In the genomic region with DNA sequence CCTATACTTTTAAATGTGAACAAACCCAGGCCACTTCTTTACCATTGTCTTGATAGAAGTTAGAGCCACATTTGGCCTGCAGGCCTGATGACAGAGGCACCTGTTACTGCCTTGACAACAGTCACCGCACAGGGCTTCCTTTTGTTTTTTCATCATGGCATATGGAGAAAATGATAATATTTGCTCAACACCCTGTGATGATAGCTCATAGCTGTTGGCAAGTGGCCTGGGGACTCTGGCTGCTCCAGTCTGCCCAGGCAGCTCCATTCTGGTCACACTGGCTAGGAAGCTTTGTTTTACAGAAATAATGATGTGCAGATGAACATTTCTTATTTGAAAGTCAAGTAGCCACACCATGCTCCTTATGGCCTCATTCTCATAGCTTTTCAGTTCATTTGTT, we compare ENCODE assay signal across 15 cellular contexts.
DNase-seq lines count a peak whose midpoint lies in the region; ATAC-seq and TF ChIP-seq lines count a peak whose summit lies in the region.
"Had no signal": no experiment of that assay in that cellular context is flagged by ENCODE, and none has a peak within 500 bp of the region (broad histone marks: within the 10 kb centered on the region; RNA-seq: fewer than 3 reads in every experiment).

No MANE protein-coding gene starts in this region.

- no peak for DNase-seq in activated CD4-positive, alpha-beta T cell treated with anti-CD3 and anti-CD28 coated beads for 36 hours
- no peak for DNase-seq in activated CD4-positive, alpha-beta T cell treated with anti-CD3 and anti-CD28 coated beads, Interleukin-2, amount 50 U/mL, for 48 hours
- DNase-seq in NCI-H2081 treated with DMSO at 0.1 percent for 48 hours (lab: John Stamatoyannopoulos, UW) = peak; percentile 49
- no peak for DNase-seq in activated CD8-positive, alpha-beta T cell treated with anti-CD3 and anti-CD28 coated beads for 36 hours
- DNase-seq in neural crest cell (ENCODE audit: low read depth, low spot score) = no peak
- no peak for DNase-seq in DMS114 treated with DMSO at 0.1 percent for 48 hours (lab: John Stamatoyannopoulos, UW; ENCODE audit: unreplicated experiment)
- no peak for DNase-seq in pons (ENCODE audit: low spot score)
- DNase-seq: activated naive CD8-positive, alpha-beta T cell treated with anti-CD3 and anti-CD28 coated beads, Interleukin-2, amount 10 ng/mL, durations not matched to agents 7 days and 5 days; DND-41; HCEC 1CT; islet precursor cell; NCI-H1930; RPMI8226; transverse colon had no signal

- peaks cover 91% of the 10 kb centered on the region for H3K4me1 Mint-ChIP-seq in activated CD4-positive, alpha-beta T cell treated with anti-CD3 and anti-CD28 coated beads for 36 hours
- H3K4me1 Mint-ChIP-seq in activated CD8-positive, alpha-beta T cell treated with anti-CD3 and anti-CD28 coated beads for 36 hours (ENCODE audit: low read depth) = peaks cover 85% of the 10 kb centered on the region
- no peaks in the 10 kb centered on the region for H3K4me1 Mint-ChIP-seq in neural crest cell

- ATAC-seq in activated CD4-positive, alpha-beta T cell treated with anti-CD3 and anti-CD28 coated beads for 36 hours = no peak
- ATAC-seq in activated CD8-positive, alpha-beta T cell treated with anti-CD3 and anti-CD28 coated beads for 36 hours = no peak
- ATAC-seq in HG02885 (IDR thresholded peaks at IDR 0.05; ENCODE audit: poor library complexity, unreplicated experiment) = no peak

- intact Hi-C loops in activated CD4-positive, alpha-beta T cell treated with anti-CD3 and anti-CD28 coated beads for 36 hours (cut with DNase I, micrococcal nuclease) = loop anchor here (2.0 to 10.0 kb wide), 4 partner anchors 72 to 846 kb away; no protein-coding TSS in a partner anchor
- intact Hi-C loops in activated CD8-positive, alpha-beta T cell treated with anti-CD3 and anti-CD28 coated beads for 36 hours (cut with micrococcal nuclease) = loop anchor here (5.0 kb wide), 1 partner anchor 96 kb away; the partner anchor contains the start of gene CDC14A

- no peak for TF ChIP-seq CTCF in activated CD8-positive, alpha-beta T cell treated with anti-CD3 and anti-CD28 coated beads for 36 hours (IDR thresholded peaks at IDR 0.05)
- TF ChIP-seq CTCF in neural crest cell (conservative IDR thresholded peaks at IDR 0.05) = no peak

- H3K9me3 Mint-ChIP-seq in activated CD4-positive, alpha-beta T cell treated with anti-CD3 and anti-CD28 coated beads for 36 hours (ENCODE audit: low read depth) = no peaks in the 10 kb centered on the region
- H3K9me3 Mint-ChIP-seq in activated CD8-positive, alpha-beta T cell treated with anti-CD3 and anti-CD28 coated beads for 36 hours = no peaks in the 10 kb centered on the region
- H3K9me3 Mint-ChIP-seq in neural crest cell = no peaks in the 10 kb centered on the region
- H3K9me3 Mint-ChIP-seq: activated naive CD8-positive, alpha-beta T cell treated with anti-CD3 and anti-CD28 coated beads, Interleukin-2, amount 10 ng/mL, durations not matched to agents 7 days and 5 days had no signal

- H3K27me3 Mint-ChIP-seq in activated CD4-positive, alpha-beta T cell treated with anti-CD3 and anti-CD28 coated beads for 36 hours = no peaks in the 10 kb centered on the region
- H3K27me3 Mint-ChIP-seq in activated CD8-positive, alpha-beta T cell treated with anti-CD3 and anti-CD28 coated beads for 36 hours = no peaks in the 10 kb centered on the region
- H3K27me3 Mint-ChIP-seq in neural crest cell (ENCODE audit: low read depth) = no peaks in the 10 kb centered on the region
- H3K27me3 Mint-ChIP-seq: activated naive CD8-positive, alpha-beta T cell treated with anti-CD3 and anti-CD28 coated beads, Interleukin-2, amount 10 ng/mL, durations not matched to agents 7 days and 5 days had no signal

- CTCF ChIA-PET in activated CD4-positive, alpha-beta T cell treated with anti-CD3 and anti-CD28 coated beads for 36 hours (lab: Charles Lee) = interaction anchor here (0.6 to 2.9 kb wide), 8 partner anchors 8 to 96 kb away, joined by 3 to 25 read pairs (median 4); partner anchors contain the start of gene CDC14A
- CTCF ChIA-PET in activated CD8-positive, alpha-beta T cell treated with anti-CD3 and anti-CD28 coated beads for 36 hours (lab: Charles Lee) = interaction anchor here (1.3 to 2.3 kb wide), 4 partner anchors 9 to 95 kb away, joined by 3 to 15 read pairs (median 8); no protein-coding TSS in a partner anchor

- POLR2A ChIA-PET in activated CD4-positive, alpha-beta T cell treated with anti-CD3 and anti-CD28 coated beads for 36 hours (lab: Charles Lee) = interaction anchor here (1.2 kb wide), 1 partner anchor 92 kb away, joined by 3 read pairs; no protein-coding TSS in a partner anchor
- POLR2A ChIA-PET in activated CD8-positive, alpha-beta T cell treated with anti-CD3 and anti-CD28 coated beads for 36 hours (lab: Charles Lee) = interaction anchor here (1.0 to 1.5 kb wide), 3 partner anchors 11 to 86 kb away, joined by 3 to 7 read pairs (median 3); no protein-coding TSS in a partner anchor

- H3K27ac Mint-ChIP-seq in activated CD4-positive, alpha-beta T cell treated with anti-CD3 and anti-CD28 coated beads for 36 hours = peak overlapping the region; percentile 87
- H3K27ac Mint-ChIP-seq in activated CD8-positive, alpha-beta T cell treated with anti-CD3 and anti-CD28 coated beads for 36 hours = peak overlapping the region; percentile 84
- H3K27ac Mint-ChIP-seq in neural crest cell (ENCODE audit: unreplicated experiment) = peak overlapping the region; percentile 77
- H3K27ac Mint-ChIP-seq: activated naive CD8-positive, alpha-beta T cell treated with anti-CD3 and anti-CD28 coated beads, Interleukin-2, amount 10 ng/mL, durations not matched to agents 7 days and 5 days had no signal

- peaks cover 43% of the 10 kb centered on the region for H3K36me3 Mint-ChIP-seq in activated CD4-positive, alpha-beta T cell treated with anti-CD3 and anti-CD28 coated beads for 36 hours (ENCODE audit: low read depth)
- peaks cover 54% of the 10 kb centered on the region for H3K36me3 Mint-ChIP-seq in activated CD8-positive, alpha-beta T cell treated with anti-CD3 and anti-CD28 coated beads for 36 hours (ENCODE audit: low read depth)
- H3K36me3 Mint-ChIP-seq in neural crest cell (ENCODE audit: low read depth) = peaks cover 7% of the 10 kb centered on the region

- H3K4me3 Mint-ChIP-seq in activated CD4-positive, alpha-beta T cell treated with anti-CD3 and anti-CD28 coated beads for 36 hours = peak overlapping the region; percentile 18
- H3K4me3 Mint-ChIP-seq in activated CD8-positive, alpha-beta T cell treated with anti-CD3 and anti-CD28 coated beads for 36 hours = peak overlapping the region; percentile 55
- no peak overlapping the region for H3K4me3 Mint-ChIP-seq in neural crest cell
- H3K4me3 Mint-ChIP-seq: activated naive CD8-positive, alpha-beta T cell treated with anti-CD3 and anti-CD28 coated beads, Interleukin-2, amount 10 ng/mL, durations not matched to agents 7 days and 5 days had no signal
